8 cellular contexts compared by ENCODE assay signal in the genomic region with DNA sequence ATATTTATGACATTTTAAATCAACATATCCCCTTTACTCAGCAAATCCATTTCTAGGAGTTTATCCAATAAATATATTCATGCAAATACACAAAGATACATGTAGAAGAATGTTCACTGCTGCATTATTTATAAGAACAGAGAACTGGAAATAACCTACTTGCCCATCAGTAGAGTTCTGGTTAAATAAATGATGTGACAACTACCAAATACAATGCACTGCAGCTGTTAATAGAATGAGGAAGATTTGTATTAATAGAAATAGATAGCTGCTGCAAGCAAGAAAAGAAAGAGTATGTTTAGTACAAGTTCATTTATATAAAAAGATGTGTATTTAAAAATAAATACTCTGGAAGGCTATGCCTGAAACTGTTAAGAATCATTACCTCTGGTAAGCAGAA.
"Had no signal": no experiment of that assay in that cellular context is flagged by ENCODE, and none has a peak within 500 bp of the region (broad histone marks: within the 10 kb centered on the region; RNA-seq: fewer than 3 reads in every experiment).

No MANE protein-coding gene starts in this region.

- H3K4me3 Mint-ChIP-seq: GM23338, H9, HFFc6 had no signal

- H3K9me3 ChIP-seq: HAP-1 had no signal

- H3K4me2 ChIP-seq: GM23338 had no signal

- DNase-seq: GM23248, GOT3, H7, H9, HCEC 1CT, HFFc6 had no signal

- H3K4me1 ChIP-seq: HAP-1 had no signal

- H3K36me3 ChIP-seq: HAP-1 had no signal

- H3K9ac ChIP-seq: GM23248 had no signal

- H3K27ac Mint-ChIP-seq: GM23338, H9, HFFc6 had no signal

- H2AFZ ChIP-seq: GM23248, GM23338 had no signal

- H3K4me3 ChIP-seq: GM23248, GM23338, HAP-1 had no signal

- H3K27ac ChIP-seq: GM23248 had no signal
